Comparison of ENCODE assay signal across 1 cellular context in genomic region chr15:62648954-62649353, GRCh38.
TF ChIP-seq lines count a peak whose summit lies in the region.

No MANE protein-coding gene starts in this region.

TF ChIP-seq in GM12878, 131 proteins besides CTCF, POLR2A, EP300 and RAD21 (continued from another document and continues in another):
- TF ChIP-seq USF2 (IDR thresholded peaks at IDR 0.05; ENCODE audit: borderline replicate concordance, low read depth, low read length) (no peak), IRF5 (IDR thresholded peaks at IDR 0.05; ENCODE audit: borderline replicate concordance) (no peak), E2F4 (IDR thresholded peaks at IDR 0.05; ENCODE audit: low read depth, low read length) (no peak), TCF3 (IDR thresholded peaks at IDR 0.05; ENCODE audit: borderline replicate concordance, insufficient read depth, low read depth, low read length) (no peak), CHD1 (IDR thresholded peaks at IDR 0.05; ENCODE audit: low read depth, low read length) (no peak), SPI1 (IDR thresholded peaks at IDR 0.05; ENCODE audit: borderline replicate concordance, insufficient read depth, low read depth, low read length) (peak; percentile 82), ATF7 (IDR thresholded peaks at IDR 0.05; ENCODE audit: low read depth) (no peak), BCL11A (IDR thresholded peaks at IDR 0.05; ENCODE audit: low read depth, low read length) (0 out of 2 replicates have a peak, but pooled peaks have one; percentile 27), EGR1 (IDR thresholded peaks at IDR 0.05; ENCODE audit: borderline replicate concordance in 1 of 2, low read depth in 2 of 2, low read length in 2 of 2) (no peak), ESRRA (IDR thresholded peaks at IDR 0.05; ENCODE audit: low read length) (no peak), RUNX3 (IDR thresholded peaks at IDR 0.05; ENCODE audit: low read length) (peak; percentile 34), FOXM1 (IDR thresholded peaks at IDR 0.05; ENCODE audit: low read depth, low read length) (no peak), ZNF592 (IDR thresholded peaks at IDR 0.05) (no peak), MAX (IDR thresholded peaks at IDR 0.05; ENCODE audit: low read depth, low read length) (no peak), RELA (IDR thresholded peaks at IDR 0.05; ENCODE audit: borderline replicate concordance, partially characterized antibody) (no peak), IRF4 (IDR thresholded peaks at IDR 0.05; ENCODE audit: low read depth, low read length) (peak; percentile 62), USF1 (IDR thresholded peaks at IDR 0.05; ENCODE audit: borderline replicate concordance, extremely low read length, insufficient read depth, low read depth, low read length) (no peak), WRNIP1 (IDR thresholded peaks at IDR 0.05; ENCODE audit: borderline replicate concordance, low read depth, low read length) (no peak), CBX3 (IDR thresholded peaks at IDR 0.05; ENCODE audit: borderline replicate concordance, low read depth) (no peak), STAT3 (IDR thresholded peaks at IDR 0.05; ENCODE audit: low read depth, low read length) (no peak), SUZ12 (IDR thresholded peaks at IDR 0.05; ENCODE audit: unreplicated experiment) (no peak), ETV6 (conservative IDR thresholded peaks at IDR 0.05 in 1 of 2, IDR thresholded peaks at IDR 0.05 in 1 of 2; ENCODE audit: borderline replicate concordance in 1 of 2, low read depth in 1 of 2) (no peak), MXI1 (IDR thresholded peaks at IDR 0.05; ENCODE audit: low read depth, low read length) (no peak), SKIL (IDR thresholded peaks at IDR 0.05; ENCODE audit: low read depth, poor library complexity, severe bottlenecking) (no peak), ZBED1 (IDR thresholded peaks at IDR 0.05; ENCODE audit: borderline replicate concordance) (no peak), POLR2AphosphoS2 (IDR thresholded peaks at IDR 0.05; ENCODE audit: low read depth, low read length) (no peak), ELK1 (IDR thresholded peaks at IDR 0.05; ENCODE audit: low read depth, low read length) (no peak), NFIC (IDR thresholded peaks at IDR 0.05; ENCODE audit: low read depth, low read length) (peak; percentile 65), NFYA (IDR thresholded peaks at IDR 0.05; ENCODE audit: borderline replicate concordance, low read depth, low read length) (no peak)
- TF ChIP-seq, protein P1, sequence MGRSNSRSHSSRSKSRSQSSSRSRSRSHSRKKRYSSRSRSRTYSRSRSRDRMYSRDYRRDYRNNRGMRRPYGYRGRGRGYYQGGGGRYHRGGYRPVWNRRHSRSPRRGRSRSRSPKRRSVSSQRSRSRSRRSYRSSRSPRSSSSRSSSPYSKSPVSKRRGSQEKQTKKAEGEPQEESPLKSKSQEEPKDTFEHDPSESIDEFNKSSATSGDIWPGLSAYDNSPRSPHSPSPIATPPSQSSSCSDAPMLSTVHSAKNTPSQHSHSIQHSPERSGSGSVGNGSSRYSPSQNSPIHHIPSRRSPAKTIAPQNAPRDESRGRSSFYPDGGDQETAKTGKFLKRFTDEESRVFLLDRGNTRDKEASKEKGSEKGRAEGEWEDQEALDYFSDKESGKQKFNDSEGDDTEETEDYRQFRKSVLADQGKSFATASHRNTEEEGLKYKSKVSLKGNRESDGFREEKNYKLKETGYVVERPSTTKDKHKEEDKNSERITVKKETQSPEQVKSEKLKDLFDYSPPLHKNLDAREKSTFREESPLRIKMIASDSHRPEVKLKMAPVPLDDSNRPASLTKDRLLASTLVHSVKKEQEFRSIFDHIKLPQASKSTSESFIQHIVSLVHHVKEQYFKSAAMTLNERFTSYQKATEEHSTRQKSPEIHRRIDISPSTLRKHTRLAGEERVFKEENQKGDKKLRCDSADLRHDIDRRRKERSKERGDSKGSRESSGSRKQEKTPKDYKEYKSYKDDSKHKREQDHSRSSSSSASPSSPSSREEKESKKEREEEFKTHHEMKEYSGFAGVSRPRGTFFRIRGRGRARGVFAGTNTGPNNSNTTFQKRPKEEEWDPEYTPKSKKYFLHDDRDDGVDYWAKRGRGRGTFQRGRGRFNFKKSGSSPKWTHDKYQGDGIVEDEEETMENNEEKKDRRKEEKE (IDR thresholded peaks at IDR 0.05), result no peak
- TF ChIP-seq, protein P2, sequence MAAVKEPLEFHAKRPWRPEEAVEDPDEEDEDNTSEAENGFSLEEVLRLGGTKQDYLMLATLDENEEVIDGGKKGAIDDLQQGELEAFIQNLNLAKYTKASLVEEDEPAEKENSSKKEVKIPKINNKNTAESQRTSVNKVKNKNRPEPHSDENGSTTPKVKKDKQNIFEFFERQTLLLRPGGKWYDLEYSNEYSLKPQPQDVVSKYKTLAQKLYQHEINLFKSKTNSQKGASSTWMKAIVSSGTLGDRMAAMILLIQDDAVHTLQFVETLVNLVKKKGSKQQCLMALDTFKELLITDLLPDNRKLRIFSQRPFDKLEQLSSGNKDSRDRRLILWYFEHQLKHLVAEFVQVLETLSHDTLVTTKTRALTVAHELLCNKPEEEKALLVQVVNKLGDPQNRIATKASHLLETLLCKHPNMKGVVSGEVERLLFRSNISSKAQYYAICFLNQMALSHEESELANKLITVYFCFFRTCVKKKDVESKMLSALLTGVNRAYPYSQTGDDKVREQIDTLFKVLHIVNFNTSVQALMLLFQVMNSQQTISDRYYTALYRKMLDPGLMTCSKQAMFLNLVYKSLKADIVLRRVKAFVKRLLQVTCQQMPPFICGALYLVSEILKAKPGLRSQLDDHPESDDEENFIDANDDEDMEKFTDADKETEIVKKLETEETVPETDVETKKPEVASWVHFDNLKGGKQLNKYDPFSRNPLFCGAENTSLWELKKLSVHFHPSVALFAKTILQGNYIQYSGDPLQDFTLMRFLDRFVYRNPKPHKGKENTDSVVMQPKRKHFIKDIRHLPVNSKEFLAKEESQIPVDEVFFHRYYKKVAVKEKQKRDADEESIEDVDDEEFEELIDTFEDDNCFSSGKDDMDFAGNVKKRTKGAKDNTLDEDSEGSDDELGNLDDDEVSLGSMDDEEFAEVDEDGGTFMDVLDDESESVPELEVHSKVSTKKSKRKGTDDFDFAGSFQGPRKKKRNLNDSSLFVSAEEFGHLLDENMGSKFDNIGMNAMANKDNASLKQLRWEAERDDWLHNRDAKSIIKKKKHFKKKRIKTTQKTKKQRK (IDR thresholded peaks at IDR 0.05; ENCODE audit: low read depth, low read length), result no peak
- TF ChIP-seq, protein P3, sequence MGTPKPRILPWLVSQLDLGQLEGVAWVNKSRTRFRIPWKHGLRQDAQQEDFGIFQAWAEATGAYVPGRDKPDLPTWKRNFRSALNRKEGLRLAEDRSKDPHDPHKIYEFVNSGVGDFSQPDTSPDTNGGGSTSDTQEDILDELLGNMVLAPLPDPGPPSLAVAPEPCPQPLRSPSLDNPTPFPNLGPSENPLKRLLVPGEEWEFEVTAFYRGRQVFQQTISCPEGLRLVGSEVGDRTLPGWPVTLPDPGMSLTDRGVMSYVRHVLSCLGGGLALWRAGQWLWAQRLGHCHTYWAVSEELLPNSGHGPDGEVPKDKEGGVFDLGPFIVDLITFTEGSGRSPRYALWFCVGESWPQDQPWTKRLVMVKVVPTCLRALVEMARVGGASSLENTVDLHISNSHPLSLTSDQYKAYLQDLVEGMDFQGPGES (IDR thresholded peaks at IDR 0.05), result no peak
- TF ChIP-seq, protein P4, sequence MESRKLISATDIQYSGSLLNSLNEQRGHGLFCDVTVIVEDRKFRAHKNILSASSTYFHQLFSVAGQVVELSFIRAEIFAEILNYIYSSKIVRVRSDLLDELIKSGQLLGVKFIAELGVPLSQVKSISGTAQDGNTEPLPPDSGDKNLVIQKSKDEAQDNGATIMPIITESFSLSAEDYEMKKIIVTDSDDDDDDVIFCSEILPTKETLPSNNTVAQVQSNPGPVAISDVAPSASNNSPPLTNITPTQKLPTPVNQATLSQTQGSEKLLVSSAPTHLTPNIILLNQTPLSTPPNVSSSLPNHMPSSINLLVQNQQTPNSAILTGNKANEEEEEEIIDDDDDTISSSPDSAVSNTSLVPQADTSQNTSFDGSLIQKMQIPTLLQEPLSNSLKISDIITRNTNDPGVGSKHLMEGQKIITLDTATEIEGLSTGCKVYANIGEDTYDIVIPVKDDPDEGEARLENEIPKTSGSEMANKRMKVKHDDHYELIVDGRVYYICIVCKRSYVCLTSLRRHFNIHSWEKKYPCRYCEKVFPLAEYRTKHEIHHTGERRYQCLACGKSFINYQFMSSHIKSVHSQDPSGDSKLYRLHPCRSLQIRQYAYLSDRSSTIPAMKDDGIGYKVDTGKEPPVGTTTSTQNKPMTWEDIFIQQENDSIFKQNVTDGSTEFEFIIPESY (IDR thresholded peaks at IDR 0.05), result no peak
